Comparison of ENCODE assay signal across 8 cellular contexts in genomic region chr7:24718977-24719491, GRCh38. TPM values are rescaled to one million over a fixed set of nuclear protein-coding genes. Genes with fewer than 3 reads are reported as not detected.
DNase-seq lines count a peak whose midpoint lies in the region; ATAC-seq and TF ChIP-seq lines count a peak whose summit lies in the region.

No MANE protein-coding gene starts in this region.

- DNase-seq in GM13977 (ENCODE audit: low spot score), result peak; percentile 62
- no peak for DNase-seq in activated naive CD8-positive, alpha-beta T cell treated with anti-CD3 and anti-CD28 coated beads, Interleukin-2, amount 10 ng/mL, durations not matched to agents 7 days and 5 days
- no peak for DNase-seq in activated T-cell treated with anti-CD3 and anti-CD28 coated beads for 4 hours
- no peak for DNase-seq in SHP77 treated with DMSO at 0.1 percent for 48 hours (lab: John Stamatoyannopoulos, UW)
- no peak for DNase-seq in DMS114 treated with DMSO at 0.1 percent for 48 hours (lab: John Stamatoyannopoulos, UW; ENCODE audit: unreplicated experiment)
- DNase-seq in stomach, result no peak

- peaks cover 15% of the 10 kb centered on the region for H3K4me1 Mint-ChIP-seq in activated naive CD8-positive, alpha-beta T cell treated with anti-CD3 and anti-CD28 coated beads, Interleukin-2, amount 10 ng/mL, durations not matched to agents 7 days and 5 days

- H3K27me3 Mint-ChIP-seq in activated naive CD8-positive, alpha-beta T cell treated with anti-CD3 and anti-CD28 coated beads, Interleukin-2, amount 10 ng/mL, durations not matched to agents 7 days and 5 days, result peaks cover 14% of the 10 kb centered on the region

- in situ Hi-C loops in GM13977 (cut with MboI; ENCODE audit: low pct_unique_long_range_greater_than_20kb, low sequenced_read_pairs, unreplicated experiment), result no loop called here

- H3K27ac ChIP-seq in stomach, result no peak overlapping the region

- ATAC-seq in GM21367 (IDR thresholded peaks at IDR 0.05; ENCODE audit: unreplicated experiment), result peak; percentile 54
- ATAC-seq in HG03280 (IDR thresholded peaks at IDR 0.05; ENCODE audit: unreplicated experiment), result peak; percentile 63
- peak; percentile 32 for ATAC-seq in activated naive CD8-positive, alpha-beta T cell treated with anti-CD3 and anti-CD28 coated beads, Interleukin-2, amount 10 ng/mL, durations not matched to agents 7 days and 5 days (ENCODE audit: low read depth)

- 79 to 88% (median 85%) methylated on average over 13 of the region's 13 CpGs for WGBS in stomach, 5 donors

- H3K4me1 ChIP-seq in stomach, result no peaks in the 10 kb centered on the region

- H3K4me3 Mint-ChIP-seq in activated naive CD8-positive, alpha-beta T cell treated with anti-CD3 and anti-CD28 coated beads, Interleukin-2, amount 10 ng/mL, durations not matched to agents 7 days and 5 days, result no peak overlapping the region

- no peaks in the 10 kb centered on the region for H3K9me3 ChIP-seq in stomach

- H3K27me3 ChIP-seq in stomach, result no peaks in the 10 kb centered on the region

- POLR2A ChIA-PET in activated naive CD8-positive, alpha-beta T cell treated with anti-CD3 and anti-CD28 coated beads, Interleukin-2, amount 10 ng/mL, durations not matched to agents 7 days and 5 days (lab: Charles Lee), result no interaction called here

- TF ChIP-seq POLR2A in stomach (IDR thresholded peaks at IDR 0.05), result no peak

- H3K27ac Mint-ChIP-seq in activated naive CD8-positive, alpha-beta T cell treated with anti-CD3 and anti-CD28 coated beads, Interleukin-2, amount 10 ng/mL, durations not matched to agents 7 days and 5 days, result no peak overlapping the region

- intact Hi-C loops in stomach (cut with DNase I; ENCODE audit: low total_unique reads), result no loop called here

- H3K36me3 ChIP-seq in stomach, result peaks cover 0 to 11% (median 0%) of the 10 kb centered on the region in 4 donors

- TF ChIP-seq EP300 in stomach (IDR thresholded peaks at IDR 0.05), result no peak

- no peak for TF ChIP-seq CTCF in GM13977 (IDR thresholded peaks at IDR 0.05; ENCODE audit: extremely low read depth, insufficient read depth, missing control alignments)
- TF ChIP-seq CTCF in stomach (IDR thresholded peaks at IDR 0.05), result no peak

- H3K9me3 Mint-ChIP-seq in activated naive CD8-positive, alpha-beta T cell treated with anti-CD3 and anti-CD28 coated beads, Interleukin-2, amount 10 ng/mL, durations not matched to agents 7 days and 5 days, result no peaks in the 10 kb centered on the region

- no peak overlapping the region for H3K4me3 ChIP-seq in stomach

- no peaks in the 10 kb centered on the region for H3K36me3 Mint-ChIP-seq in activated naive CD8-positive, alpha-beta T cell treated with anti-CD3 and anti-CD28 coated beads, Interleukin-2, amount 10 ng/mL, durations not matched to agents 7 days and 5 days

RNA-seq across cellular contexts. Expression of gene GSDME, which starts 38.2 kb away (rescaled TPM):
- total RNA-seq in activated naive CD8-positive, alpha-beta T cell treated with anti-CD3 and anti-CD28 coated beads, Interleukin-2, amount 10 ng/mL, durations not matched to agents 7 days and 5 days, result 1 to 10 TPM; 2.5 to 3.1 TPM
- total RNA-seq in stomach, result 10 to 100 TPM in 1 of 5 donors, 1 to 10 TPM in 3, not detected in 1; 4.5 to 11.9 (median 7.2) TPM
- polyA plus RNA-seq in stomach, result 1 to 10 TPM; 2.6 to 3.9 (median 3.4) TPM
